ENCODE assay signal across 16 cellular contexts in genomic region chr19:14198384-14199376, GRCh38. TPM values are rescaled to one million over a fixed set of nuclear protein-coding genes. Genes with fewer than 3 reads are reported as not detected.
DNase-seq lines count a peak whose midpoint lies in the region; ATAC-seq and TF ChIP-seq lines count a peak whose summit lies in the region.
"Had no signal": no experiment of that assay in that cellular context is flagged by ENCODE, and none has a peak within 500 bp of the region (broad histone marks: within the 10 kb centered on the region; RNA-seq: fewer than 3 reads in every experiment).

No MANE protein-coding gene starts in this region.

- peaks cover 48% of the 10 kb centered on the region for H3K79me2 ChIP-seq in H9 (ENCODE audit: insufficient read depth, low read length)

- no peak overlapping the region for H4K91ac ChIP-seq in H9 (ENCODE audit: insufficient read length, low read depth, low read length)

- H3K27ac Mint-ChIP-seq in H9 = peak overlapping the region in 2 of 3 experiments; percentile 31 to 44; a peak in 2 of 7 replicates
- H3K27ac Mint-ChIP-seq: progenitor cell of endocrine pancreas; stimulated activated memory B cell treated with anti-CD40 and anti-IgM and Interleukin-4, amounts not matched to agents 10 μg/mL and 1 μg/mL and 100 μg/mL, for 72 hours had no signal

- no peak overlapping the region for H3K4me2 ChIP-seq in H9 (ENCODE audit: insufficient read depth, insufficient read length, low read length)
- H3K4me2 ChIP-seq: BLaER1 treated with 17β-estradiol and CSF1 and Interleukin-3, amounts not matched to agents 10 nM and 100 nM had no signal

- H2BK12ac ChIP-seq in H9 (ENCODE audit: insufficient read length, low read depth, low read length) = no peak overlapping the region

- H3K36me3 Mint-ChIP-seq in H9 (ENCODE audit: insufficient read depth in 1 of 3, low read depth in 3 of 3) = peaks cover 0 to 28% (median 26%) of the 10 kb centered on the region in 3 experiments
- H3K36me3 Mint-ChIP-seq: stimulated activated memory B cell treated with anti-CD40 and anti-IgM and Interleukin-4, amounts not matched to agents 10 μg/mL and 1 μg/mL and 100 μg/mL, for 72 hours had no signal

- no peak overlapping the region for H2BK120ac ChIP-seq in H9 (ENCODE audit: low read depth, low read length, poor library complexity, severe bottlenecking)

- no peak overlapping the region for H3K23ac ChIP-seq in H9 (ENCODE audit: insufficient read length, low read depth, low read length)

- no peak overlapping the region for H3K4ac ChIP-seq in H9 (ENCODE audit: low read depth, low read length)

- H3K79me1 ChIP-seq in H9 (ENCODE audit: insufficient read depth, low read depth, low read length, poor library complexity, severe bottlenecking) = peaks cover 3% of the 10 kb centered on the region

- no peak overlapping the region for H2BK5ac ChIP-seq in H9 (ENCODE audit: insufficient read length, low read length)

- H3K9me3 Mint-ChIP-seq in H9 = no peaks in the 10 kb centered on the region
- H3K9me3 Mint-ChIP-seq: central memory CD8-positive, alpha-beta T cell; stimulated activated memory B cell treated with anti-CD40 and anti-IgM and Interleukin-4, amounts not matched to agents 10 μg/mL and 1 μg/mL and 100 μg/mL, for 72 hours had no signal

- no peak overlapping the region for H2AFZ ChIP-seq in H9 (ENCODE audit: low read length)

- peaks cover 30 to 39% of the 10 kb centered on the region in 2 experiments for H3K4me1 Mint-ChIP-seq in H9

- no peak overlapping the region for H4K5ac ChIP-seq in H9 (ENCODE audit: insufficient read length, low read depth, low read length)

- H3K9ac ChIP-seq in H9 (ENCODE audit: extremely low read depth, insufficient read length, low read length) = no peak overlapping the region
- H3K9ac ChIP-seq: BLaER1 treated with 17β-estradiol and CSF1 and Interleukin-3, amounts not matched to agents 10 nM and 100 nM had no signal

- no peaks in the 10 kb centered on the region for H4K20me1 ChIP-seq in H9 (ENCODE audit: control insufficient read depth, insufficient read depth, insufficient read length)

- no peak for ATAC-seq in HG03460 (IDR thresholded peaks at IDR 0.05; ENCODE audit: unreplicated experiment)
- ATAC-seq: stimulated activated memory B cell treated with anti-CD40 and anti-IgM and Interleukin-4, amounts not matched to agents 10 μg/mL and 1 μg/mL and 100 μg/mL, for 72 hours had no signal

- no peak overlapping the region for H3K18ac ChIP-seq in H9 (ENCODE audit: insufficient read length, low read depth, low read length)

- H3K27me3 Mint-ChIP-seq in H9 (ENCODE audit: low read depth) = no peaks in the 10 kb centered on the region
- H3K27me3 Mint-ChIP-seq: central memory CD8-positive, alpha-beta T cell; progenitor cell of endocrine pancreas had no signal

- no peaks in the 10 kb centered on the region for H3K9me3 ChIP-seq in H9 (ENCODE audit: control insufficient read depth, low read depth, low read length)
- H3K9me3 ChIP-seq: BLaER1 treated with 17β-estradiol and CSF1 and Interleukin-3, amounts not matched to agents 10 nM and 100 nM had no signal

- TF ChIP-seq CTCF in H9 (conservative IDR thresholded peaks at IDR 0.05) (peak; percentile 49; the same call in 2 of the 3 replicates), fibroblast of pulmonary artery (IDR thresholded peaks at IDR 0.05; ENCODE audit: low read length, missing control alignments) (peak; percentile 6)

- H3K14ac ChIP-seq in H9 (ENCODE audit: insufficient read depth, low read length) = no peak overlapping the region

- H4K8ac ChIP-seq in H9 (replicated peaks; ENCODE audit: insufficient read length, low read depth, low read length) = no peak overlapping the region

- no peak overlapping the region for H2BK15ac ChIP-seq in H9 (ENCODE audit: low read depth, low read length)

- H3T11ph ChIP-seq in H9 (ENCODE audit: low read length) = no peak overlapping the region

- no peak overlapping the region for H3K4me3 Mint-ChIP-seq in H9
- H3K4me3 Mint-ChIP-seq: central memory CD8-positive, alpha-beta T cell; stimulated activated memory B cell treated with anti-CD40 and anti-IgM and Interleukin-4, amounts not matched to agents 10 μg/mL and 1 μg/mL and 100 μg/mL, for 72 hours had no signal

- WGBS in H9 (ENCODE audit: extremely low coverage, insufficient read length, low lambda C conversion rate) = no CpG with 5 or more reads among the region's 18 CpGs

- no peak overlapping the region for H3K27ac ChIP-seq in H9 (ENCODE audit: insufficient read length, low read depth, low read length)

- no peak overlapping the region for H3K56ac ChIP-seq in H9 (ENCODE audit: insufficient read length, low read depth, low read length)

- no peaks in the 10 kb centered on the region for H3K23me2 ChIP-seq in H9 (ENCODE audit: insufficient read length, low read depth, low read length, poor library complexity, severe bottlenecking)

- H3K4me3 ChIP-seq in fibroblast of pulmonary artery (replicated peaks; ENCODE audit: low read depth, low read length) = no peak overlapping the region
- H3K4me3 ChIP-seq: BLaER1 treated with 17β-estradiol and CSF1 and Interleukin-3, amounts not matched to agents 10 nM and 100 nM had no signal

- no peaks in the 10 kb centered on the region; the same call in 1 of the 2 replicates for H3K4me1 ChIP-seq in H9 (ENCODE audit: insufficient read depth, low read length)

- no peak overlapping the region for H2AK5ac ChIP-seq in H9 (ENCODE audit: insufficient read length, low read length)

- H2BK20ac ChIP-seq in H9 (ENCODE audit: low read depth, low read length, poor library complexity, severe bottlenecking) = no peak overlapping the region

- H3K27me3 ChIP-seq in H9 (ENCODE audit: insufficient read depth, low read length) = no peaks in the 10 kb centered on the region

- DNase-seq in AML-193 (lab: John Stamatoyannopoulos, UW) = peak; percentile 27 to 37
- no peak for DNase-seq in H9
- DNase-seq in OCI-M1 (lab: John Stamatoyannopoulos, UW) = peak; percentile 80
- peak; percentile 22 for DNase-seq in fibroblast of pulmonary artery (ENCODE audit: low read depth)
- no peak for DNase-seq in CD1c-positive myeloid dendritic cell (ENCODE audit: extremely low spot score)
- no peak for DNase-seq in T-helper 1 cell
- no peak for DNase-seq in activated CD4-positive, CD25-positive, alpha-beta regulatory T cell treated with anti-CD3 and anti-CD28 coated beads, Interleukin-2, amount 50 U/mL, for 72 hours
- DNase-seq: activated CD4-positive, alpha-beta T cell treated with anti-CD3 and anti-CD28 coated beads, Interleukin-2, amount 50 U/mL, for 48 hours; activated gamma-delta T cell treated with Interleukin-2 at 50 U/mL for 16 hours; NCI-H1105 treated with DMSO at 0.1 percent for 48 hours; stimulated activated CD4-positive, alpha-beta T cell treated with anti-CD3 and anti-CD28 coated beads, Interleukin-2, amount 100 ng/mL, for 24 hours had no signal

RNA-seq across cellular contexts. Expression of gene ADGRL1, which starts 7.3 kb away (rescaled TPM):
- 116 and 117 TPM in 2 replicates for total RNA-seq in H9 (2021)

Comparison
In these comparisons a context has a peak if more than half of its experiments do, and no peak if none do; other contexts are left out.
1. DNase-seq: peak in AML-193 (2 of 2), OCI-M1 (single experiment) and fibroblast of pulmonary artery (single experiment); none in H9 (single experiment), CD1c-positive myeloid dendritic cell (single experiment), T-helper 1 cell (0 of 5) and activated CD4-positive, CD25-positive, alpha-beta regulatory T cell treated with anti-CD3 and anti-CD28 coated beads, Interleukin-2, amount 50 U/mL, for 72 hours (single experiment).